ENCODE assay signal across 26 cellular contexts in the genomic region with DNA sequence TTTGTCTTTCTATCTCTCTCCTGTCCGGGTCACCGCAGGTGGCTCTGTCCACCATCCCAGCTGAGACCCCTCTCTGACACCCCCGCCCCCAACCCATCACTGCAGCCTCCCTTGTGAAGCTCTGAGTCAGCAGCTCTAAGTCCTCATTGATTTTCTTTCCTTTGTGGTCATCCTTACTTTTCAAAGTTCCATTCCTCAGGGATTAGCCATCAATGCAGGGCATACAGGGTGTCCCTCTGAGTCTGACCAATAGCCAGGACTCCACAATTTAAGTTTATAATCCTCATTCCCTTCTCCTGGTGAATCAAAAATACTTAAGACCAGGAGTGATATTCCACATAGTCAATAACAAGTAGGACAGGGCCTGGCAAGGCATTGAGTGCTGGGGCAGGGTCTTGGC.
"Had no signal": no experiment of that assay in that cellular context is flagged by ENCODE, and none has a peak within 500 bp of the region (broad histone marks: within the 10 kb centered on the region; RNA-seq: fewer than 3 reads in every experiment).

No MANE protein-coding gene starts in this region.

- H3K4me1 Mint-ChIP-seq: activated CD4-positive, alpha-beta memory T cell treated with anti-CD3 and anti-CD28 coated beads, Interleukin-2, amount 10 ng/mL, durations not matched to agents 7 days and 5 days; activated naive CD4-positive, alpha-beta T cell treated with anti-CD3 and anti-CD28 coated beads, Interleukin-2, amount 10 ng/mL, durations not matched to agents 7 days and 5 days; activated T-helper 17 cell treated with anti-CD3 and anti-CD28 coated beads, Interleukin-2, amount 50 U/mL, for 72 hours had no signal

- H3K36me3 Mint-ChIP-seq: activated naive CD4-positive, alpha-beta T cell treated with anti-CD3 and anti-CD28 coated beads, Interleukin-2, amount 10 ng/mL, durations not matched to agents 7 days and 5 days; activated naive CD8-positive, alpha-beta T cell treated with anti-CD3 and anti-CD28 coated beads for 36 hours had no signal

- H3K9me3 Mint-ChIP-seq: activated CD4-positive, alpha-beta memory T cell treated with anti-CD3 and anti-CD28 coated beads, Interleukin-2, amount 10 ng/mL, durations not matched to agents 7 days and 5 days; activated naive CD4-positive, alpha-beta T cell treated with anti-CD3 and anti-CD28 coated beads, Interleukin-2, amount 10 ng/mL, durations not matched to agents 7 days and 5 days; activated T-helper 17 cell treated with anti-CD3 and anti-CD28 coated beads, Interleukin-2, amount 50 U/mL, for 72 hours had no signal

- H3K27ac Mint-ChIP-seq: activated B cell treated with CpG ODN at 0.5 μM for 24 hours; activated CD4-positive, alpha-beta memory T cell treated with anti-CD3 and anti-CD28 coated beads, Interleukin-2, amount 10 ng/mL, durations not matched to agents 7 days and 5 days; activated naive CD4-positive, alpha-beta T cell treated with anti-CD3 and anti-CD28 coated beads, Interleukin-2, amount 10 ng/mL, durations not matched to agents 7 days and 5 days; activated naive CD8-positive, alpha-beta T cell treated with anti-CD3 and anti-CD28 coated beads for 36 hours; activated T-helper 17 cell treated with anti-CD3 and anti-CD28 coated beads, Interleukin-2, amount 50 U/mL, for 72 hours had no signal

- H3K27me3 ChIP-seq: body of pancreas had no signal

- FAIRE-seq: bronchial epithelial cell, TTC549 had no signal

- H3K27me3 Mint-ChIP-seq: activated B cell treated with CpG ODN at 0.5 μM for 24 hours; activated naive CD4-positive, alpha-beta T cell treated with anti-CD3 and anti-CD28 coated beads, Interleukin-2, amount 10 ng/mL, durations not matched to agents 7 days and 5 days had no signal

- H3K9me3 ChIP-seq: body of pancreas had no signal

- H3K4me3 ChIP-seq: body of pancreas had no signal

- H3K4me1 ChIP-seq: body of pancreas had no signal

- DNase-seq: activated B cell treated with CpG ODN at 0.5 μM for 24 hours; activated CD4-positive, alpha-beta memory T cell treated with anti-CD3 and anti-CD28 coated beads, Interleukin-2, amount 10 ng/mL, durations not matched to agents 7 days and 5 days; activated CD4-positive, alpha-beta T cell treated with anti-CD3 and anti-CD28 coated beads for 1 hour; activated CD4-positive, alpha-beta T cell treated with anti-CD3 and anti-CD28 coated beads, Interleukin-2, amount 50 U/mL, for 1 hour; activated gamma-delta T cell treated with Interleukin-2 at 50 U/mL for 16 hours; activated naive CD4-positive, alpha-beta T cell treated with anti-CD3 and anti-CD28 coated beads, Interleukin-2, amount 10 ng/mL, durations not matched to agents 7 days and 5 days; activated naive CD8-positive, alpha-beta T cell treated with anti-CD3 and anti-CD28 coated beads for 36 hours; activated T-cell treated with anti-CD3 and anti-CD28 coated beads for 4 hours; activated T-cell treated with anti-CD3 and anti-CD28 coated beads, Interleukin-2, amount 50 U/mL, for 48 hours; body of pancreas; central memory CD4-positive, alpha-beta T cell; NCI-H1092 treated with DMSO at 0.1 percent for 48 hours; NCI-H1417 treated with DMSO at 0.1 percent for 48 hours; NCI-H1694; NCI-H2029; NCI-H2107; NCI-H2171 treated with DMSO at 0.1 percent for 48 hours; NCI-H226; NCI-H82; PC-3; SHP77 treated with DMSO at 0.1 percent for 48 hours; T-helper 2 cell; T1000 had no signal

- ATAC-seq: activated T-helper 17 cell treated with anti-CD3 and anti-CD28 coated beads, Interleukin-2, amount 50 U/mL, for 72 hours; body of pancreas; PC-3 had no signal

- H3K4me3 Mint-ChIP-seq: activated B cell treated with CpG ODN at 0.5 μM for 24 hours; activated CD4-positive, alpha-beta memory T cell treated with anti-CD3 and anti-CD28 coated beads, Interleukin-2, amount 10 ng/mL, durations not matched to agents 7 days and 5 days; activated naive CD4-positive, alpha-beta T cell treated with anti-CD3 and anti-CD28 coated beads, Interleukin-2, amount 10 ng/mL, durations not matched to agents 7 days and 5 days; activated naive CD8-positive, alpha-beta T cell treated with anti-CD3 and anti-CD28 coated beads for 36 hours; activated T-helper 17 cell treated with anti-CD3 and anti-CD28 coated beads, Interleukin-2, amount 50 U/mL, for 72 hours had no signal

- H3K27ac ChIP-seq: body of pancreas had no signal
